Comparison of ENCODE assay signal across 1 cellular context in genomic region chr3:36697397-36698001, GRCh38.
TF ChIP-seq lines count a peak whose summit lies in the region.

No MANE protein-coding gene starts in this region.

TF ChIP-seq in K562, 482 proteins besides CTCF, POLR2A, EP300 and RAD21 (continued from another document):
- TF ChIP-seq ZBTB9 (CRISPR knock-in tag; IDR thresholded peaks at IDR 0.05): no peak
